8 cellular contexts compared by ENCODE assay signal in genomic region chr1:1402081-1402900, GRCh38. TPM values are rescaled to one million over a fixed set of nuclear protein-coding genes. Genes with fewer than 3 reads are reported as not detected.
DNase-seq lines count a peak whose midpoint lies in the region; ATAC-seq lines count a peak whose summit lies in the region.

No MANE protein-coding gene starts in this region.

- ATAC-seq in GM21786 (IDR thresholded peaks at IDR 0.05; ENCODE audit: unreplicated experiment), result no peak

- peak; percentile 72 for DNase-seq in AG08396 (ENCODE audit: low spot score)
- DNase-seq in GM03348 (ENCODE audit: low spot score), result peak; percentile 72
- DNase-seq in NCI-H460 (ENCODE audit: extremely low read depth, low read depth), result peak; percentile 40
- DNase-seq in activated naive CD4-positive, alpha-beta T cell treated with anti-CD3 and anti-CD28 coated beads, Interleukin-2, amount 50 U/mL, for 16 hours, result peak; percentile 53
- DNase-seq in iPS-NIHi11 (ENCODE audit: low spot score), result peak; percentile 43
- DNase-seq in NK-92 treated with Interleukin-12 subunit alpha and Interleukin-12 subunit beta, amount 100 ng/mL, for 24 hours (lab: John Stamatoyannopoulos, UW), result no peak
- no peak for DNase-seq in NCI-H2081 treated with DMSO at 0.1 percent for 48 hours (lab: John Stamatoyannopoulos, UW)

RNA-seq across cellular contexts. Expression of gene CCNL2, which starts 3.2 kb away (rescaled TPM):
- 70.1 and 110 TPM in 2 replicates for total RNA-seq in NCI-H460 (2014; rRNA removed; shearing (Covaris generic))
- polyA plus RNA-seq in NCI-H460 (2014; cell fraction: nucleus; rRNA removed), result 432 and 478 TPM in 2 replicates

RNA-seq across cellular contexts. Expression of gene MRPL20, which starts 4.8 kb away (rescaled TPM):
- total RNA-seq in NCI-H460 (2014; rRNA removed; shearing (Covaris generic)), result 132 and 136 TPM in 2 replicates
- 142 and 162 TPM in 2 replicates for polyA plus RNA-seq in NCI-H460 (2014; cell fraction: nucleus; rRNA removed)

RNA-seq across cellular contexts. Expression of gene ANKRD65, which starts 18.8 kb away (rescaled TPM):
- total RNA-seq in NCI-H460 (2014; rRNA removed; shearing (Covaris generic)), result 0.15 TPM in 1 of 2 replicates, not detected in the other
- polyA plus RNA-seq in NCI-H460 (2014; cell fraction: nucleus; rRNA removed), result 0.13 and 0.32 TPM in 2 replicates

RNA-seq across cellular contexts. Expression of gene AURKAIP1, which starts 27.3 kb away (rescaled TPM):
- total RNA-seq in NCI-H460 (2014; rRNA removed; shearing (Covaris generic)), result 103 and 128 TPM in 2 replicates
- 240 and 275 TPM in 2 replicates for polyA plus RNA-seq in NCI-H460 (2014; cell fraction: nucleus; rRNA removed)

RNA-seq across cellular contexts. Expression of gene VWA1, which starts 33.2 kb away (rescaled TPM):
- 5.0 and 8.0 TPM in 2 replicates for total RNA-seq in NCI-H460 (2014; rRNA removed; shearing (Covaris generic))
- polyA plus RNA-seq in NCI-H460 (2014; cell fraction: nucleus; rRNA removed), result 9.0 and 14.7 TPM in 2 replicates

Comparison
In these comparisons a context has a peak if more than half of its experiments do, and no peak if none do; other contexts are left out.
1. DNase-seq: peak in AG08396 (single experiment), GM03348 (single experiment), NCI-H460 (single experiment), activated naive CD4-positive, alpha-beta T cell treated with anti-CD3 and anti-CD28 coated beads, Interleukin-2, amount 50 U/mL, for 16 hours (single experiment) and iPS-NIHi11 (single experiment); none in NK-92 treated with Interleukin-12 subunit alpha and Interleukin-12 subunit beta, amount 100 ng/mL, for 24 hours (single experiment) and NCI-H2081 treated with DMSO at 0.1 percent for 48 hours (single experiment).